Comparison of ENCODE assay signal across 13 cellular contexts in the genomic region with DNA sequence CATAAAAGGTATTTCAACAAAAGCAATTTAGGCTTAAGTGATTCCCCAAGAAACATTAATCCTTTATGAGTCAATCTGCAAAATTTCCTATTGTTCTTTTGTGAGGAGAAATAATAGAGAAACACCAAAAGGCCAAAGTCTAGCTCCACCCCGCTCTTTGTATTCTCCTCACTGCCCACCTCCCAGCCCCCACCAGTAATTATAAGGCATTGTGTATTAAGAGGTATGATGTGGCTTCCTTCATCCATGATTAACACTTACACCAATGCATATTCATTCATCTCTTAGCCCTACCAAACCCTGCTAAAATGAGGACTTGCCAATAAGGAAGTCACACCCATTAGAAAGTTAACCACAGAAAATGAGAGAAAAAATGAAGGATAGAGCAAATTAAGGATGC.
DNase-seq lines count a peak whose midpoint lies in the region; ATAC-seq, FAIRE-seq and TF ChIP-seq lines count a peak whose summit lies in the region.
"Had no signal": no experiment of that assay in that cellular context is flagged by ENCODE, and none has a peak within 500 bp of the region (broad histone marks: within the 10 kb centered on the region; RNA-seq: fewer than 3 reads in every experiment).

No MANE protein-coding gene starts in this region.

- peaks cover 4% of the 10 kb centered on the region for H3K27me3 Mint-ChIP-seq in astrocyte (ENCODE audit: low read depth, unreplicated experiment)

- H3K9ac ChIP-seq in astrocyte (ENCODE audit: low read length) (no peak overlapping the region), keratinocyte (ENCODE audit: control insufficient read depth, extremely low read depth, insufficient read depth, low read length) (no peak overlapping the region)

- H3K27me3 ChIP-seq in astrocyte (ENCODE audit: insufficient read depth, low read length), result peaks cover 8% of the 10 kb centered on the region
- H3K27me3 ChIP-seq in keratinocyte (ENCODE audit: control insufficient read depth, extremely low read depth, insufficient read depth, low read length), result no peaks in the 10 kb centered on the region
- no peaks in the 10 kb centered on the region for H3K27me3 ChIP-seq in hepatocyte

- no peak for TF ChIP-seq CTCF in astrocyte (IDR thresholded peaks at IDR 0.05; ENCODE audit: insufficient read depth, low read depth, low read length)
- TF ChIP-seq CTCF in keratinocyte (optimal IDR thresholded peaks at IDR 0.05 in 1 of 3, IDR thresholded peaks at IDR 0.05 in 1 of 3, conservative IDR thresholded peaks at IDR 0.05 in 1 of 3; ENCODE audit: extremely low read depth in 1 of 3, insufficient read depth in 2 of 3, low read length in 3 of 3), result no peak
- no peak for TF ChIP-seq CTCF in hepatocyte (IDR thresholded peaks at IDR 0.05; ENCODE audit: poor library complexity)

- H3K36me3 ChIP-seq in astrocyte (ENCODE audit: insufficient read depth, low read length) (no peaks in the 10 kb centered on the region), keratinocyte (ENCODE audit: control insufficient read depth in 2 of 2, extremely low read depth in 1 of 2, insufficient read depth in 2 of 2, low read length in 2 of 2) (no peaks in the 10 kb centered on the region), hepatocyte (replicated peaks; ENCODE audit: insufficient read depth, low read depth) (no peaks in the 10 kb centered on the region)

- 100% methylated on average over 1 of the region's 1 CpG for WGBS in hepatocyte (ENCODE audit: low lambda C conversion rate, missing lambda C conversion rate)

- FAIRE-seq in astrocyte (lab: Jason Lieb, UNC) (no peak), keratinocyte (lab: Jason Lieb, UNC) (peak; percentile 76)
- FAIRE-seq: A204.1 had no signal

- no peak for ATAC-seq in GM18907 (IDR thresholded peaks at IDR 0.05; ENCODE audit: unreplicated experiment)
- ATAC-seq in GM21737 (IDR thresholded peaks at IDR 0.05; ENCODE audit: unreplicated experiment), result no peak
- ATAC-seq: HCT116 had no signal

- no peaks in the 10 kb centered on the region for H3K79me2 ChIP-seq in astrocyte (ENCODE audit: insufficient read depth, low read length)
- H3K79me2 ChIP-seq in keratinocyte (ENCODE audit: control insufficient read depth, insufficient read depth, low read length), result no peaks in the 10 kb centered on the region
- H3K79me2 ChIP-seq in hepatocyte, result no peaks in the 10 kb centered on the region

- H3K4me1 ChIP-seq in astrocyte (ENCODE audit: insufficient read depth, low read length), result peaks cover 55% of the 10 kb centered on the region
- H3K4me1 ChIP-seq in keratinocyte (ENCODE audit: control insufficient read depth, extremely low read depth, insufficient read depth, low read length), result peaks cover 41% of the 10 kb centered on the region
- peaks cover 21% of the 10 kb centered on the region for H3K4me1 ChIP-seq in hepatocyte (ENCODE audit: insufficient read depth)

- H3K4me1 Mint-ChIP-seq in astrocyte (ENCODE audit: low read depth, unreplicated experiment), result peaks cover 32% of the 10 kb centered on the region

- H3K4me3 Mint-ChIP-seq in astrocyte (ENCODE audit: unreplicated experiment), result no peak overlapping the region

- H3K27ac ChIP-seq in astrocyte (ENCODE audit: low read depth, low read length) (no peak overlapping the region), keratinocyte (ENCODE audit: control insufficient read depth, insufficient read depth, low read length) (peak overlapping the region; percentile 13), hepatocyte (no peak overlapping the region)
- H3K27ac ChIP-seq: SK-N-MC had no signal

- peak; percentile 33 for DNase-seq in COR-L47 (lab: John Stamatoyannopoulos, UW)
- peak; percentile 30 for DNase-seq in LHCN-M2 (ENCODE audit: low read depth)
- DNase-seq in astrocyte (ENCODE audit: low read depth), result peak; percentile 58
- peak; percentile 72 for DNase-seq in keratinocyte (ENCODE audit: low read depth, low spot score)
- DNase-seq in GM03348 (ENCODE audit: low spot score), result no peak
- no peak for DNase-seq in hepatocyte (ENCODE audit: low spot score)
- DNase-seq: NCI-H1105, NCI-H1694 treated with DMSO at 0.1 percent for 48 hours had no signal

- dilution Hi-C loops in keratinocyte (cut with MboI; ENCODE audit: extremely low pct_ligation_motif_present, low sequenced_read_pairs), result no loop called here

- no peaks in the 10 kb centered on the region for H3K36me3 Mint-ChIP-seq in astrocyte (ENCODE audit: low read depth, unreplicated experiment)

- no peaks in the 10 kb centered on the region for H3K9me3 ChIP-seq in astrocyte (ENCODE audit: insufficient read depth, low read depth, low read length)
- no peaks in the 10 kb centered on the region for H3K9me3 ChIP-seq in keratinocyte (ENCODE audit: control insufficient read depth, low read depth, low read length)
- H3K9me3 ChIP-seq in hepatocyte (ENCODE audit: low read depth), result no peaks in the 10 kb centered on the region

- H2AFZ ChIP-seq in astrocyte (ENCODE audit: low read depth, low read length) (no peak overlapping the region), keratinocyte (ENCODE audit: control insufficient read depth, low read length) (no peak overlapping the region), hepatocyte (no peak overlapping the region)

- H3K4me2 ChIP-seq in astrocyte (ENCODE audit: low read length) (peak overlapping the region; percentile 36), keratinocyte (ENCODE audit: control insufficient read depth, extremely low read depth, insufficient read depth, low read depth, low read length) (peak overlapping the region; percentile 35), hepatocyte (no peak overlapping the region)

- H3K27ac Mint-ChIP-seq in astrocyte (ENCODE audit: unreplicated experiment), result no peak overlapping the region

- H4K20me1 ChIP-seq in astrocyte (ENCODE audit: insufficient read depth, low read length) (no peaks in the 10 kb centered on the region), keratinocyte (ENCODE audit: control insufficient read depth, extremely low read depth, insufficient read depth, low read length) (no peaks in the 10 kb centered on the region), hepatocyte (ENCODE audit: insufficient read depth, poor library complexity, severe bottlenecking) (no peaks in the 10 kb centered on the region)

- no peaks in the 10 kb centered on the region for H3K9me2 ChIP-seq in hepatocyte (replicated peaks; ENCODE audit: insufficient read depth)

- H3K9me1 ChIP-seq in keratinocyte (ENCODE audit: control insufficient read depth, extremely low read depth, insufficient read depth, low read length), result no peaks in the 10 kb centered on the region

- no peaks in the 10 kb centered on the region for H3K9me3 Mint-ChIP-seq in astrocyte (ENCODE audit: unreplicated experiment)

- H3K4me3 ChIP-seq in astrocyte (ENCODE audit: insufficient read depth, low read depth, low read length) (no peak overlapping the region), keratinocyte (ENCODE audit: control insufficient read depth in 2 of 3, extremely low read depth in 1 of 3, insufficient read depth in 2 of 3, low read depth in 1 of 3, low read length in 3 of 3) (no peak overlapping the region), hepatocyte (no peak overlapping the region)
- H3K4me3 ChIP-seq: SK-N-MC had no signal

Comparison
In these comparisons a context has a peak if more than half of its experiments do, and no peak if none do; other contexts are left out.
1. DNase-seq: peak in COR-L47 (single experiment), LHCN-M2 (single experiment), astrocyte (single experiment) and keratinocyte (single experiment); none in GM03348 (single experiment) and hepatocyte (single experiment).